ENCODE assay signal across 8 cellular contexts in genomic region chr2:85215074-85216050, GRCh38.
DNase-seq lines count a peak whose midpoint lies in the region; ATAC-seq and TF ChIP-seq lines count a peak whose summit lies in the region.

No MANE protein-coding gene starts in this region.

- no peak for TF ChIP-seq CTCF in coronary artery (IDR thresholded peaks at IDR 0.05)

- ATAC-seq in GM21390 (IDR thresholded peaks at IDR 0.05; ENCODE audit: unreplicated experiment) (no peak), HG02852 (IDR thresholded peaks at IDR 0.05; ENCODE audit: unreplicated experiment) (no peak)

- H3K4me3 ChIP-seq in coronary artery, result peak overlapping the region; percentile 32

- DNase-seq in AG20443 (ENCODE audit: low spot score) (peak; percentile 81), NCI-H146 (lab: John Stamatoyannopoulos, UW) (peak; percentile 74), coronary artery (ENCODE audit: low spot score) (no peak), myocyte (ENCODE audit: low read depth) (peak; percentile 69), NOMO-1 treated with dmso at 0.1 percent for 144 hours (lab: John Stamatoyannopoulos, UW; ENCODE audit: unreplicated experiment) (no peak)
- DNase-seq in activated CD8-positive, alpha-beta memory T cell treated with anti-CD3 and anti-CD28 coated beads for 24 hours, result no peak

- peak overlapping the region; percentile 13 to 58 for H3K27ac ChIP-seq in coronary artery

Comparison
In these comparisons a context has a peak if more than half of its experiments do, and no peak if none do; other contexts are left out.
1. DNase-seq: peak in AG20443 (single experiment), NCI-H146 (single experiment) and myocyte (single experiment); none in coronary artery (single experiment), NOMO-1 treated with dmso at 0.1 percent for 144 hours (single experiment) and activated CD8-positive, alpha-beta memory T cell treated with anti-CD3 and anti-CD28 coated beads for 24 hours (single experiment).